Comparison of ENCODE assay signal across 21 cellular contexts in the genomic region with DNA sequence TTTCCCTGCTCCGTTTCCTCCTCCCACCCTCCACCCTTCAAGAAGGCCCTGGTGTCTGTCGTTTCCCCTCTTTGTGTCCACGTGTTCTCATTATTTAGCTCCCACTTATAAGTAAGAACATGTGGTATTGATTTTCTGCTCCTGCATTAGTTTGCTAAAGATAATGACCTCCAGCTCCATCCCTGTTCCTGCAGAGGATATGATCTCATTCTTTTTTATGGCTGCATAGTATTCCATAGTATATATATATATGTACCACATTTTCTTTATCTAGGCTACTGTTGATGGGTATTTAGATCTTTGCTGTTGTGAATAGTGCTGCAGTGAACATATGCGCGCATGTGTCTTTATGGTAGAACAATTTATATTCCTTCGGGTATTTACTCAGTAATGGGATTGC.
"Had no signal": no experiment of that assay in that cellular context is flagged by ENCODE, and none has a peak within 500 bp of the region (broad histone marks: within the 10 kb centered on the region; RNA-seq: fewer than 3 reads in every experiment).

No MANE protein-coding gene starts in this region.

- H2AFZ ChIP-seq: parathyroid adenoma had no signal

- H3K27me3 ChIP-seq: breast epithelium, right lobe of liver, tibial nerve had no signal

- H3K27me3 Mint-ChIP-seq: activated CD4-positive, alpha-beta memory T cell treated with anti-CD3 and anti-CD28 coated beads, Interleukin-2, amount 10 ng/mL, durations not matched to agents 7 days and 5 days; activated CD4-positive, alpha-beta T cell treated with anti-CD3 and anti-CD28 coated beads, Interleukin-2, amount 10 ng/mL, durations not matched to agents 24 days and 14 days; stimulated activated naive CD8-positive, alpha-beta T cell treated with anti-CD3 and anti-CD28 coated beads, Interleukin-15, amount 100 ng/mL, for 72 hours had no signal

- H3K27ac ChIP-seq: breast epithelium, parathyroid adenoma, right lobe of liver, skin epidermis had no signal

- H3K9me3 Mint-ChIP-seq: activated CD4-positive, alpha-beta T cell treated with anti-CD3 and anti-CD28 coated beads, Interleukin-2, amount 10 ng/mL, durations not matched to agents 24 days and 14 days; activated naive CD4-positive, alpha-beta T cell treated with anti-CD3 and anti-CD28 coated beads, Interleukin-2, amount 50 U/mL, for 72 hours; immature natural killer cell; mesothelial cell of epicardium; stimulated activated naive CD8-positive, alpha-beta T cell treated with anti-CD3 and anti-CD28 coated beads, Interleukin-15, amount 100 ng/mL, for 72 hours had no signal

- H3K4me3 Mint-ChIP-seq: activated CD4-positive, alpha-beta memory T cell treated with anti-CD3 and anti-CD28 coated beads, Interleukin-2, amount 10 ng/mL, durations not matched to agents 7 days and 5 days; activated CD4-positive, alpha-beta T cell treated with anti-CD3 and anti-CD28 coated beads, Interleukin-2, amount 10 ng/mL, durations not matched to agents 24 days and 14 days; immature natural killer cell; mesothelial cell of epicardium; nephron progenitor cell; stimulated activated naive CD8-positive, alpha-beta T cell treated with anti-CD3 and anti-CD28 coated beads, Interleukin-15, amount 100 ng/mL, for 72 hours had no signal

- DNase-seq: activated CD4-positive, alpha-beta memory T cell treated with anti-CD3 and anti-CD28 coated beads, Interleukin-2, amount 10 ng/mL, durations not matched to agents 7 days and 5 days; activated CD4-positive, alpha-beta T cell treated with anti-CD3 and anti-CD28 coated beads, Interleukin-2, amount 10 ng/mL, durations not matched to agents 24 days and 14 days; amniotic stem cell; cortex of kidney; foreskin fibroblast; immature natural killer cell; nephron progenitor cell; nucleus accumbens; right lobe of liver; stimulated activated CD4-positive, alpha-beta T cell treated with anti-CD3 and anti-CD28 coated beads, Interleukin-1b, Interleukin-23, amount 100 ng/mL, for 48 hours; stimulated activated naive CD8-positive, alpha-beta T cell treated with anti-CD3 and anti-CD28 coated beads, Interleukin-15, amount 100 ng/mL, for 72 hours; T-helper 1 cell; T1000 had no signal

- H3K9ac ChIP-seq: parathyroid adenoma had no signal

- H3K36me3 ChIP-seq: breast epithelium, right lobe of liver had no signal

- H3K4me1 ChIP-seq: breast epithelium, parathyroid adenoma, right lobe of liver had no signal

- H3K4me3 ChIP-seq: breast epithelium, lung, right lobe of liver, skin epidermis, tibial nerve had no signal

- H3K9me3 ChIP-seq: breast epithelium, right lobe of liver, tibial nerve had no signal

- ATAC-seq: activated naive CD4-positive, alpha-beta T cell treated with anti-CD3 and anti-CD28 coated beads, Interleukin-2, amount 50 U/mL, for 72 hours; left lobe of liver; right lobe of liver; stimulated activated naive CD8-positive, alpha-beta T cell treated with anti-CD3 and anti-CD28 coated beads, Interleukin-15, amount 100 ng/mL, for 72 hours had no signal

- H3K27ac Mint-ChIP-seq: activated CD4-positive, alpha-beta memory T cell treated with anti-CD3 and anti-CD28 coated beads, Interleukin-2, amount 10 ng/mL, durations not matched to agents 7 days and 5 days; activated CD4-positive, alpha-beta T cell treated with anti-CD3 and anti-CD28 coated beads, Interleukin-2, amount 10 ng/mL, durations not matched to agents 24 days and 14 days; activated naive CD4-positive, alpha-beta T cell treated with anti-CD3 and anti-CD28 coated beads, Interleukin-2, amount 50 U/mL, for 72 hours; mesothelial cell of epicardium; nephron progenitor cell; stimulated activated naive CD8-positive, alpha-beta T cell treated with anti-CD3 and anti-CD28 coated beads, Interleukin-15, amount 100 ng/mL, for 72 hours had no signal
